Comparison of ENCODE assay signal across 1 cellular context in genomic region chr10:92756233-92757065, GRCh38.
A peak's percentile ranks its signal among the peaks of the same experiment; 100 is the strongest.
TF ChIP-seq lines count a peak whose summit lies in the region.

No MANE protein-coding gene starts in this region.

TF ChIP-seq in K562, 482 proteins besides CTCF, POLR2A, EP300 and RAD21 (continued from another document and continues in another):
- TF ChIP-seq HDAC3 (IDR thresholded peaks at IDR 0.05; ENCODE audit: borderline replicate concordance, partially characterized antibody), result peak; percentile 98
- TF ChIP-seq SMAD3 (CRISPR knock-in tag; conservative IDR thresholded peaks at IDR 0.05), result peak; percentile 69
- no peak for TF ChIP-seq DIDO1 (tag; IDR thresholded peaks at IDR 0.05; ENCODE audit: low read depth)
- no peak for TF ChIP-seq FOXK1 (CRISPR knock-in tag; IDR thresholded peaks at IDR 0.05; ENCODE audit: borderline replicate concordance)
- no peak for TF ChIP-seq NR2C2 (CRISPR knock-in tag; IDR thresholded peaks at IDR 0.05)
- TF ChIP-seq NR2C2 (tag; IDR thresholded peaks at IDR 0.05), result peak; percentile 45; the same call in 1 of the 2 replicates
- TF ChIP-seq RBFOX2 (IDR thresholded peaks at IDR 0.05; ENCODE audit: low read depth, low read length), result peak; percentile 48
- peak; percentile 88; the same call in 1 of the 2 replicates for TF ChIP-seq ARID3A (IDR thresholded peaks at IDR 0.05; ENCODE audit: borderline replicate concordance, low read depth, low read length)
- peak; percentile 56 to 76 for TF ChIP-seq MNT (conservative IDR thresholded peaks at IDR 0.05)
- TF ChIP-seq MAFF (IDR thresholded peaks at IDR 0.05; ENCODE audit: low read length), result no peak
- TF ChIP-seq SMC3 (conservative IDR thresholded peaks at IDR 0.05; ENCODE audit: insufficient read depth, low read depth, low read length), result no peak
- no peak for TF ChIP-seq BRF1 (IDR thresholded peaks at IDR 0.05; ENCODE audit: borderline replicate concordance, extremely low read depth, insufficient read length)
- TF ChIP-seq POLR3G (IDR thresholded peaks at IDR 0.05; ENCODE audit: extremely low read depth, insufficient read length, insufficient replicate concordance), result no peak
- TF ChIP-seq ZNF764 (CRISPR knock-in tag; IDR thresholded peaks at IDR 0.05; ENCODE audit: low read depth), result no peak
- TF ChIP-seq YY1 (IDR thresholded peaks at IDR 0.05; ENCODE audit: borderline replicate concordance in 1 of 3, control insufficient read depth in 1 of 3, extremely low read depth in 1 of 3, insufficient read depth in 3 of 3, insufficient read length in 1 of 3, insufficient replicate concordance in 2 of 3, low read depth in 1 of 3, low read length in 2 of 3), result no peak
- peak; percentile 83 for TF ChIP-seq MYNN (IDR thresholded peaks at IDR 0.05)
- TF ChIP-seq MYNN (CRISPR knock-in tag; IDR thresholded peaks at IDR 0.05), result no peak
- no peak for TF ChIP-seq HSF4 (CRISPR knock-in tag; IDR thresholded peaks at IDR 0.05; ENCODE audit: borderline replicate concordance)
- TF ChIP-seq DEAF1 (CRISPR knock-in tag; IDR thresholded peaks at IDR 0.05), result no peak
- peak; percentile 94 for TF ChIP-seq BCOR (IDR thresholded peaks at IDR 0.05)
- no peak for TF ChIP-seq SMARCB1 (IDR thresholded peaks at IDR 0.05; ENCODE audit: insufficient read length, low read depth)
- TF ChIP-seq ZNF780A (CRISPR knock-in tag; IDR thresholded peaks at IDR 0.05), result no peak
- no peak for TF ChIP-seq ZBTB49 (CRISPR knock-in tag; IDR thresholded peaks at IDR 0.05; ENCODE audit: borderline replicate concordance)
- TF ChIP-seq NONO (IDR thresholded peaks at IDR 0.05; ENCODE audit: low read depth in 2 of 2, low read length in 1 of 2), result peak in 1 of 2 experiments; percentile 76; a peak in 2 of 4 replicates
- TF ChIP-seq ZBTB9 (CRISPR knock-in tag; IDR thresholded peaks at IDR 0.05), result peak; percentile 72; the same call in 1 of the 2 replicates
- no peak for TF ChIP-seq GTF2B (IDR thresholded peaks at IDR 0.05; ENCODE audit: extremely low read depth, insufficient read length)
- peak; percentile 98 for TF ChIP-seq FOXM1 (IDR thresholded peaks at IDR 0.05; ENCODE audit: low read depth)
- no peak for TF ChIP-seq FOXM1 (CRISPR knock-in tag; IDR thresholded peaks at IDR 0.05; ENCODE audit: low read depth)
- TF ChIP-seq ZNF436 (CRISPR knock-in tag; IDR thresholded peaks at IDR 0.05), result no peak
- TF ChIP-seq ATF4 (CRISPR knock-in tag; IDR thresholded peaks at IDR 0.05), result peak; percentile 31; the same call in 1 of the 2 replicates
- no peak for TF ChIP-seq CGGBP1 (CRISPR knock-in tag; IDR thresholded peaks at IDR 0.05)
- no peak for TF ChIP-seq EWSR1 (IDR thresholded peaks at IDR 0.05; ENCODE audit: borderline replicate concordance, low read depth, partially characterized antibody)
- peak; percentile 49 for TF ChIP-seq TAF1 (IDR thresholded peaks at IDR 0.05; ENCODE audit: control insufficient read depth, extremely low read depth, insufficient read depth, low read length, severe bottlenecking)
- no peak for TF ChIP-seq ARHGAP35 (IDR thresholded peaks at IDR 0.05; ENCODE audit: partially characterized antibody)
- no peak for TF ChIP-seq HMG20B (CRISPR knock-in tag; IDR thresholded peaks at IDR 0.05)
- TF ChIP-seq RBBP5 (IDR thresholded peaks at IDR 0.05; ENCODE audit: borderline replicate concordance, insufficient read depth, low read length, poor library complexity, severe bottlenecking), result peak; percentile 8
- peak; percentile 95 for TF ChIP-seq ZNF766 (CRISPR knock-in tag; conservative IDR thresholded peaks at IDR 0.05)
- TF ChIP-seq STAT5B (CRISPR knock-in tag; IDR thresholded peaks at IDR 0.05), result no peak
- no peak for TF ChIP-seq MAFG (tag; conservative IDR thresholded peaks at IDR 0.05)
- no peak for TF ChIP-seq RFX1 (IDR thresholded peaks at IDR 0.05)
- TF ChIP-seq HES1 (IDR thresholded peaks at IDR 0.05; ENCODE audit: low read depth), result peak; percentile 85
- TF ChIP-seq ZNF175 (CRISPR knock-in tag; IDR thresholded peaks at IDR 0.05; ENCODE audit: low read depth), result peak; percentile 88
- TF ChIP-seq SRSF9 (IDR thresholded peaks at IDR 0.05; ENCODE audit: borderline replicate concordance, low read depth, low read length), result no peak
- peak in 1 of 3 experiments; percentile 74; a peak in 2 of 6 replicates for TF ChIP-seq ZBTB11 (CRISPR knock-in tag; IDR thresholded peaks at IDR 0.05)
- TF ChIP-seq HDAC8 (tag; IDR thresholded peaks at IDR 0.05), result no peak
- no peak for TF ChIP-seq FOXA1 (IDR thresholded peaks at IDR 0.05; ENCODE audit: borderline replicate concordance)
- TF ChIP-seq PURB (CRISPR knock-in tag; IDR thresholded peaks at IDR 0.05; ENCODE audit: low read depth), result no peak
- no peak for TF ChIP-seq THAP7 (CRISPR knock-in tag; IDR thresholded peaks at IDR 0.05)
- no peak for TF ChIP-seq ZNF277 (CRISPR knock-in tag; IDR thresholded peaks at IDR 0.05; ENCODE audit: borderline replicate concordance)
